Comparison of ENCODE assay signal across 2 cellular contexts in genomic region chr16:90097010-90097409, GRCh38.
TF ChIP-seq lines count a peak whose summit lies in the region.

No MANE protein-coding gene starts in this region.

TF ChIP-seq in K562, 482 proteins besides CTCF, POLR2A, EP300 and RAD21:
- TF ChIP-seq CTCFL (IDR thresholded peaks at IDR 0.05; ENCODE audit: borderline replicate concordance, insufficient read depth, low read depth, low read length, poor library complexity, severe bottlenecking) (peak; percentile 64), SMC3 (conservative IDR thresholded peaks at IDR 0.05; ENCODE audit: insufficient read depth, low read depth, low read length) (peak; percentile 22; the same call in 1 of the 2 replicates)

TF ChIP-seq in HepG2, 621 proteins besides CTCF, POLR2A, EP300 and RAD21:
- TF ChIP-seq ZBTB26 (CRISPR knock-in tag; IDR thresholded peaks at IDR 0.05; ENCODE audit: borderline replicate concordance) (peak; percentile 71; the same call in 1 of the 2 replicates), STAG1 (CRISPR knock-in tag; IDR thresholded peaks at IDR 0.05) (peak; percentile 46), ZBTB33 (CRISPR knock-in tag; IDR thresholded peaks at IDR 0.05) (peak; percentile 71; the same call in 1 of the 2 replicates), SMC3 (IDR thresholded peaks at IDR 0.05; ENCODE audit: low read length) (0 out of 2 replicates have a peak, but pooled peaks have one; percentile 6)
